1 cellular context compared by ENCODE assay signal in genomic region chr2:23940976-23941605, GRCh38.
TF ChIP-seq lines count a peak whose summit lies in the region.

No MANE protein-coding gene starts in this region.

TF ChIP-seq in HCT116, 20 proteins besides CTCF, POLR2A, EP300 and RAD21:
- TF ChIP-seq ZBTB33 (IDR thresholded peaks at IDR 0.05; ENCODE audit: extremely low read depth, insufficient replicate concordance, low read length), result no peak
- no peak for TF ChIP-seq TCF7L2 (IDR thresholded peaks at IDR 0.05; ENCODE audit: borderline replicate concordance, extremely low read depth, insufficient read depth, insufficient read length)
- TF ChIP-seq EZH2phosphoT487 (IDR thresholded peaks at IDR 0.05; ENCODE audit: borderline replicate concordance), result no peak
- no peak for TF ChIP-seq ZFX (IDR thresholded peaks at IDR 0.05)
